21 cellular contexts compared by ENCODE assay signal in the genomic region with DNA sequence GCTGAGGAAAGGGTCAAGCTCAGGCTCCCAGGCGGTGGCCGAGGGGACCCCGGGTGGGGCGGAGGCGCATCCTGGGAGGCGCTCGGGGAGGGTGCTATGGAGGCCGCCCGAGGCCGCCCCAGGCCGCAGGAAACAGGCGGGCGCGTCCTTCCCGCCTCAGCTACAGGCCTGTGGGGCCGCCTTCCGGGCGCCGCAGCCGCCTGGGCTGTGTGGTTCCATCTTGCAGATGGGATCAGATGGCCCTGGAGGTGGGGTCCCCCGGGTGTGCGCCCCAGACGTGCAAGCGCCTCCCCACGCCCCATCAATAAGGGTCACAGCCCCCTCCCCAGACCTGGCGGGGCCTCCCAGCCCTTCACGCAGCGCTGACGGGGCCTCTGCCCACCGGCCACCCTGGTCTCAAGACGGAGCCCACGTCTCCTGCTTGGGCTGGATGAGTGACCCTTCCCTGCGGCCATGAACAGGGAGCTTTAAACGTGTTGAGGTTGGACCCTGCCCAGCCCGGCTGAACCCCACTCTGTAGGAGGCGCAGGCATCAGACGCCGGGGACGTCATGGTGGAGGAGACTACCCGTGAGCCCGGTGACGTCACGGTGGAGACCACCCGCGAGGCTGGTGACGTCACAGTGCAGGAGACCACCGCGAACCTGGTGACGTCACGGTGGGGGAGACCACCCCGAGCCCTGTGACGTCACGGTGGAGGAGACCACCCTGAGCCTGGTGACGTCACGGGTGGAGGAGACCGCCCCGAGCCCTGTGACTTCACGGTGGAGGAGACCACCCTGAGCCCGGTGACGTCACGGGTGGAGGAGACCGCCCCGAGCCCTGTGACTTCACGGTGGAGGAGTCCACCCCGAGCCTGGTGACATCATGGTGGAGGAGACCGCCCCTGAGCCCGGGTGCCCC.
A peak's percentile ranks its signal among the peaks of the same experiment; 100 is the strongest.
DNase-seq lines count a peak whose midpoint lies in the region; ATAC-seq and TF ChIP-seq lines count a peak whose summit lies in the region.
"Had no signal": no experiment of that assay in that cellular context is flagged by ENCODE, and none has a peak within 500 bp of the region (broad histone marks: within the 10 kb centered on the region; RNA-seq: fewer than 3 reads in every experiment).

No MANE protein-coding gene starts in this region.

- peak overlapping the region; percentile 12 for H3K14ac ChIP-seq in neuronal stem cell (ENCODE audit: low read length)

- peak overlapping the region; percentile 21 for H3K23ac ChIP-seq in neuronal stem cell (ENCODE audit: low read depth, low read length, poor library complexity)

- intact Hi-C loops in Right ventricle myocardium inferior (cut with DNase I) (no loop called here), tibial artery (cut with DNase I; ENCODE audit: low total_unique reads) (no loop called here)

- peak overlapping the region; percentile 51 for H2BK120ac ChIP-seq in neuronal stem cell (ENCODE audit: low read depth, low read length)

- H3K4me2 ChIP-seq in neuronal stem cell (ENCODE audit: insufficient read depth, low read length, poor library complexity, severe bottlenecking) = no peak overlapping the region

- no peak overlapping the region for H2AFZ ChIP-seq in neuronal stem cell (ENCODE audit: low read length)

- H3K36me3 ChIP-seq in neuronal stem cell (replicated peaks in 1 of 2; ENCODE audit: control insufficient read depth in 2 of 2, insufficient read depth in 2 of 2, low read length in 2 of 2) (no peaks in the 10 kb centered on the region), tibial artery (no peaks in the 10 kb centered on the region)
- H3K36me3 ChIP-seq: adrenal gland, pancreas had no signal

- peak overlapping the region; percentile 68 for H2BK12ac ChIP-seq in neuronal stem cell (ENCODE audit: low read length)

- H3K4me3 ChIP-seq in neuronal stem cell (ENCODE audit: low read length in 2 of 2) = no peak overlapping the region
- no peak overlapping the region for H3K4me3 ChIP-seq in tibial artery
- H3K4me3 ChIP-seq: adrenal gland had no signal

- ATAC-seq in Right ventricle myocardium inferior = peak; percentile 30
- no peak for ATAC-seq in GM18520 (IDR thresholded peaks at IDR 0.05; ENCODE audit: unreplicated experiment)
- no peak for ATAC-seq in HG02678 (IDR thresholded peaks at IDR 0.05; ENCODE audit: unreplicated experiment)
- ATAC-seq: activated T-helper 17 cell treated with anti-CD3 and anti-CD28 coated beads, Interleukin-2, amount 50 U/mL, for 72 hours; naive thymus-derived CD4-positive, alpha-beta T cell; pancreas had no signal

- peak overlapping the region; percentile 91 for H2AK5ac ChIP-seq in neuronal stem cell (ENCODE audit: low read depth, low read length)

- H4K8ac ChIP-seq in neuronal stem cell (ENCODE audit: low read depth, low read length) = peak overlapping the region; percentile 77

- H2BK5ac ChIP-seq in neuronal stem cell (ENCODE audit: low read length) = no peak overlapping the region

- H2BK15ac ChIP-seq in neuronal stem cell (ENCODE audit: low read length) = peak overlapping the region; percentile 93

- peak overlapping the region; percentile 4 for H3K9ac ChIP-seq in neuronal stem cell (ENCODE audit: low read depth, low read length, poor library complexity)

- H3K79me1 ChIP-seq in neuronal stem cell (ENCODE audit: low read depth, low read length) = no peaks in the 10 kb centered on the region

- peak overlapping the region; percentile 92 for H3K18ac ChIP-seq in neuronal stem cell (ENCODE audit: low read length)

- H3K4ac ChIP-seq in neuronal stem cell (ENCODE audit: low read length) = peak overlapping the region; percentile 71

- WGBS in neuronal stem cell (ENCODE audit: extremely low coverage in 2 of 2, insufficient read length in 2 of 2, insufficient replicate concordance in 1 of 2), 2 donors = no CpG with 5 or more reads among the region's 67 CpGs

- TF ChIP-seq CTCF in tibial artery (IDR thresholded peaks at IDR 0.05) = no peak

- H3K27ac ChIP-seq in neuronal stem cell (replicated peaks; ENCODE audit: low read length) (no peak overlapping the region), tibial artery (no peak overlapping the region)
- H3K27ac ChIP-seq: adrenal gland, pancreas had no signal

- H3K9me3 ChIP-seq in neuronal stem cell (replicated peaks in 1 of 2; ENCODE audit: control insufficient read depth in 2 of 2, insufficient read depth in 1 of 2, low read depth in 1 of 2, low read length in 2 of 2) (peaks cover 0 to 4% of the 10 kb centered on the region in 2 donors), tibial artery (no peaks in the 10 kb centered on the region)
- H3K9me3 ChIP-seq: adrenal gland, pancreas had no signal

- H3K4me1 ChIP-seq in neuronal stem cell (ENCODE audit: control insufficient read depth in 2 of 2, insufficient read depth in 1 of 2, low read depth in 1 of 2, low read length in 2 of 2) (peaks cover 0 to 3% of the 10 kb centered on the region in 2 donors), tibial artery (peaks cover 0 to 21% (median 0%) of the 10 kb centered on the region in 4 donors)
- H3K4me1 ChIP-seq: adrenal gland had no signal

- peaks cover 0 to 1% (median 0%) of the 10 kb centered on the region in 3 experiments for H3K27me3 ChIP-seq in neuronal stem cell (ENCODE audit: control insufficient read depth in 3 of 3, insufficient read depth in 3 of 3, low read depth in 1 of 3, low read length in 3 of 3)
- H3K27me3 ChIP-seq in tibial artery = peaks cover 0 to 26% of the 10 kb centered on the region in 2 donors
- H3K27me3 ChIP-seq: pancreas had no signal

- peak; percentile 23 for DNase-seq in activated CD8-positive, alpha-beta memory T cell treated with anti-CD3 and anti-CD28 coated beads, Interleukin-2, amount 50 U/mL, for 48 hours
- DNase-seq in activated CD8-positive, alpha-beta memory T cell treated with anti-CD3 and anti-CD28 coated beads, Interleukin-2, amount 50 U/mL, for 4 hours = no peak
- no peak for DNase-seq in Right ventricle myocardium inferior (ENCODE audit: missing footprints)
- no peak for DNase-seq in neuronal stem cell (ENCODE audit: low spot score)
- peak; percentile 11 to 29 for DNase-seq in tibial artery
- DNase-seq in NCI-H510A treated with DMSO at 0.1 percent for 48 hours (lab: John Stamatoyannopoulos, UW) = no peak
- DNase-seq: activated CD4-positive, alpha-beta T cell treated with anti-CD3 and anti-CD28 coated beads for 1 hour; COR-L47; EL; erythroblast; kidney; NCI-H1436 treated with DMSO at 0.1 percent for 48 hours; NCI-H526 treated with DMSO at 0.1 percent for 48 hours; stimulated activated CD4-positive, alpha-beta T cell treated with anti-CD3 and anti-CD28 coated beads, Interleukin-1b, Interleukin-23, amount 100 ng/mL, for 48 hours; SW 1271 had no signal

- no peak overlapping the region for H4K91ac ChIP-seq in neuronal stem cell (ENCODE audit: low read depth, low read length, poor library complexity)

Comparison
In these comparisons a context has a peak if more than half of its experiments do, and no peak if none do; other contexts are left out.
1. DNase-seq: peak in activated CD8-positive, alpha-beta memory T cell treated with anti-CD3 and anti-CD28 coated beads, Interleukin-2, amount 50 U/mL, for 48 hours (single experiment) and tibial artery (2 of 2); none in activated CD8-positive, alpha-beta memory T cell treated with anti-CD3 and anti-CD28 coated beads, Interleukin-2, amount 50 U/mL, for 4 hours (single experiment), Right ventricle myocardium inferior (single experiment), neuronal stem cell (single experiment) and NCI-H510A treated with DMSO at 0.1 percent for 48 hours (single experiment).